8 cellular contexts compared by ENCODE assay signal in the genomic region with DNA sequence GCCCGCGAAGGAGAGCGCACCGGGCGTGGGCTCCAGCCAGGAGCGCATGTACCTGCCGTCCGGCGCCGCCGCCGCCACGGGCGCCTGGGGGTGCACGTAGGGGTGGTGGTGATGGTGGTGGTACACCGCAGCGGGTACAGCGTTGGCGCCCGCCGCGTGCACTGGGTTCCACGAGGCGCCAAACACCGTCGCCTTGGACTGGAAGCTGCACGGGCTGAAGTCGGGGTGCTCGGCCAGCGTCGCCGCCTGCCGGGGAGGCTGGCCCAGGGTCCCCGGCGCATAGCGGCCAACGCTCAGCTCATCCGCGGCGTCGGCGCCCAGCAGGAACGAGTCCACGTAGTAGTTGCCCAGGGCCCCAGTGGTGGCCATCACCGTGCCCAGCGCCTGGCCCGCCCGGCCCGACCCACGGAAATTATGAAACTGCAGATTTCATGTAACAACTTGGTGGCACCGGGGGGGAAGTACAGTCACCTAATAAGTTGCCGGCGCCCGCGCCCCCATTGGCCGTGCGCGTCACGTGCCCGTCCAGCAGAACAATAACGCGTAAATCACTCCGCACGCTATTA. TPM values are rescaled to one million over a fixed set of nuclear protein-coding genes. Genes with fewer than 3 reads are reported as not detected.
DNase-seq lines count a peak whose midpoint lies in the region; ATAC-seq, FAIRE-seq and TF ChIP-seq lines count a peak whose summit lies in the region.

A gene (minus strand): TSS at position 449 of the 566 bp plus-strand sequence. CDS start 80 bp downstream, at position 369.

- H3K4me1 Mint-ChIP-seq in activated naive CD4-positive, alpha-beta T cell treated with anti-CD3 and anti-CD28 coated beads for 36 hours (ENCODE audit: low read depth): peaks cover 31% of the 10 kb centered on the region
- H3K4me1 Mint-ChIP-seq in activated T-cell treated with anti-CD3 and anti-CD28 coated beads, Interleukin-2, amount 50 U/mL, for 72 hours (ENCODE audit: low read depth): peaks cover 28% of the 10 kb centered on the region

- no peak for TF ChIP-seq EP300 in HepG2 (IDR thresholded peaks at IDR 0.05; ENCODE audit: low read depth in 2 of 2, low read length in 2 of 2)
- TF ChIP-seq EP300 in HepG2 (CRISPR knock-in tag; IDR thresholded peaks at IDR 0.05; ENCODE audit: borderline replicate concordance): no peak

- no peak for ATAC-seq in activated T-cell treated with anti-CD3 and anti-CD28 coated beads, Interleukin-2, amount 50 U/mL, for 72 hours (replicated peaks in 1 of 2)
- no peak for ATAC-seq in HepG2
- peak; percentile 25 for ATAC-seq in upper lobe of right lung
- ATAC-seq in HG02763 (IDR thresholded peaks at IDR 0.05; ENCODE audit: unreplicated experiment): no peak

- H2AFZ ChIP-seq in HepG2 (ENCODE audit: low read length): no peak within 1 kb of the TSS

- POLR2A ChIA-PET in HepG2 (lab: Yijun Ruan, JAX): no interaction called here

- DNase-seq in activated naive CD4-positive, alpha-beta T cell treated with anti-CD3 and anti-CD28 coated beads for 36 hours: no peak
- no peak for DNase-seq in activated naive CD4-positive, alpha-beta T cell treated with Interleukin-2 at 50 U/mL for 16 hours
- DNase-seq in activated T-cell treated with anti-CD3 and anti-CD28 coated beads, Interleukin-2, amount 50 U/mL, for 72 hours: no peak
- DNase-seq in HepG2 (ENCODE audit: low spot score): no peak
- DNase-seq in upper lobe of right lung: peak; percentile 76
- DNase-seq in NAMALWA (ENCODE audit: low spot score): no peak
- no peak for DNase-seq in BE2C

- H3K9me3 ChIP-seq in HepG2 (ENCODE audit: low read length): no peaks in the 10 kb centered on the region
- no peaks in the 10 kb centered on the region for H3K9me3 ChIP-seq in upper lobe of right lung
- H3K9me3 ChIP-seq in BE2C: no peaks in the 10 kb centered on the region

- peak within 1 kb of the TSS; percentile 55; the same call in 1 of the 2 replicates for H3K4me2 ChIP-seq in HepG2 (ENCODE audit: low read depth, low read length)

- H3K9ac ChIP-seq in HepG2 (ENCODE audit: insufficient read depth, low read depth, low read length): no peak within 1 kb of the TSS

- H3K4me1 ChIP-seq in HepG2 (ENCODE audit: insufficient read depth, low read length) (0 out of 2 replicates have a peak, but pooled peaks cover 4% of the 10 kb centered on the region), upper lobe of right lung (peaks cover 33% of the 10 kb centered on the region), BE2C (no peaks in the 10 kb centered on the region)

- CTCF ChIA-PET in activated naive CD4-positive, alpha-beta T cell treated with anti-CD3 and anti-CD28 coated beads for 36 hours (lab: Charles Lee): no interaction called here
- CTCF ChIA-PET in HepG2 (lab: Yijun Ruan, JAX; ENCODE audit: low intra/inter-chr PET ratio, low total read pairs): no interaction called here

- no peak within 1 kb of the TSS for H3K27ac ChIP-seq in HepG2 (ENCODE audit: extremely low read length, insufficient read depth, low read length)
- no peak within 1 kb of the TSS for H3K27ac ChIP-seq in upper lobe of right lung

- no peak for FAIRE-seq in HepG2 (lab: Jason Lieb, UNC)

- H3K27me3 Mint-ChIP-seq in activated naive CD4-positive, alpha-beta T cell treated with anti-CD3 and anti-CD28 coated beads for 36 hours (ENCODE audit: low read depth): peaks cover 72% of the 10 kb centered on the region
- H3K27me3 Mint-ChIP-seq in activated T-cell treated with anti-CD3 and anti-CD28 coated beads, Interleukin-2, amount 50 U/mL, for 72 hours (ENCODE audit: low read depth): peaks cover 69% of the 10 kb centered on the region

- H4K20me1 ChIP-seq in HepG2 (ENCODE audit: insufficient read depth, low read length): no peaks in the 10 kb centered on the region

- peak within 1 kb of the TSS; percentile 41 for H3K27ac Mint-ChIP-seq in activated naive CD4-positive, alpha-beta T cell treated with anti-CD3 and anti-CD28 coated beads for 36 hours
- H3K27ac Mint-ChIP-seq in activated T-cell treated with anti-CD3 and anti-CD28 coated beads, Interleukin-2, amount 50 U/mL, for 72 hours: peak within 1 kb of the TSS; percentile 76

- H3K36me3 Mint-ChIP-seq in activated naive CD4-positive, alpha-beta T cell treated with anti-CD3 and anti-CD28 coated beads for 36 hours (ENCODE audit: low read depth): no peaks in the 10 kb centered on the region
- H3K36me3 Mint-ChIP-seq in activated T-cell treated with anti-CD3 and anti-CD28 coated beads, Interleukin-2, amount 50 U/mL, for 72 hours (ENCODE audit: insufficient read depth in 2 of 2): peaks cover 0 to 3% of the 10 kb centered on the region in 2 donors

- peak within 1 kb of the TSS in 2 of 3 experiments; percentile 44 to 63; a peak in 3 of 6 replicates for H3K4me3 ChIP-seq in HepG2 (replicated peaks in 1 of 3; ENCODE audit: insufficient read depth in 1 of 3, low read depth in 2 of 3, low read length in 3 of 3)
- peak within 1 kb of the TSS; percentile 39 for H3K4me3 ChIP-seq in upper lobe of right lung
- no peak within 1 kb of the TSS for H3K4me3 ChIP-seq in BE2C (ENCODE audit: low read depth, low read length)

- no peak for TF ChIP-seq POLR2A in HepG2 (IDR thresholded peaks at IDR 0.05; ENCODE audit: insufficient read depth in 1 of 2, low read depth in 2 of 2, low read length in 2 of 2)

- 88% methylated on average over 41 of the region's 64 CpGs for WGBS in HepG2 (ENCODE audit: low lambda C conversion rate)

- no TSS peak for BruUV-seq in HepG2 (replicated peaks; lab: Mats Ljungman, UMichigan)

- intact Hi-C loops in activated naive CD4-positive, alpha-beta T cell treated with anti-CD3 and anti-CD28 coated beads for 36 hours (cut with micrococcal nuclease): loop anchor here (5.0 kb wide), 1 partner anchor 37 kb away; a partner anchor contains a TSS
- intact Hi-C loops in HepG2 (cut with micrococcal nuclease; ENCODE audit: unreplicated experiment): no loop called here
- intact Hi-C loops in upper lobe of right lung (cut with DNase I): loop anchor here (10.0 kb wide), 2 partner anchors 1270 to 1300 kb away; no protein-coding TSS in a partner anchor

- peaks cover 2 to 47% of the 10 kb centered on the region in 2 experiments for H3K27me3 ChIP-seq in HepG2 (ENCODE audit: control insufficient read depth in 1 of 2, insufficient read depth in 2 of 2, low read length in 2 of 2)
- H3K27me3 ChIP-seq in upper lobe of right lung: peaks cover 94% of the 10 kb centered on the region
- peaks cover 97% of the 10 kb centered on the region for H3K27me3 ChIP-seq in BE2C

- no peaks in the 10 kb centered on the region for H3K79me2 ChIP-seq in HepG2 (ENCODE audit: insufficient read depth, low read length)

- in situ Hi-C loops in HepG2 (cut with HindIII; ENCODE audit: extremely low pct_ligation_motif_present, low pct_unique_long_range_greater_than_20kb): loop anchor here (25.0 kb wide), 1 partner anchor 1078 kb away; no protein-coding TSS in a partner anchor

- no peak for TF ChIP-seq RAD21 in HepG2 (CRISPR knock-in tag; IDR thresholded peaks at IDR 0.05)

- peak within 1 kb of the TSS; percentile 21 for H3K4me3 Mint-ChIP-seq in activated naive CD4-positive, alpha-beta T cell treated with anti-CD3 and anti-CD28 coated beads for 36 hours
- peak within 1 kb of the TSS; percentile 65 to 67 for H3K4me3 Mint-ChIP-seq in activated T-cell treated with anti-CD3 and anti-CD28 coated beads, Interleukin-2, amount 50 U/mL, for 72 hours

- no peak for TF ChIP-seq CTCF in HepG2 (CRISPR knock-in tag; IDR thresholded peaks at IDR 0.05)
- no peak for TF ChIP-seq CTCF in upper lobe of right lung (IDR thresholded peaks at IDR 0.05)
- no peak for TF ChIP-seq CTCF in BE2C (IDR thresholded peaks at IDR 0.05; ENCODE audit: low read depth, low read length)

- no peaks in the 10 kb centered on the region for H3K36me3 ChIP-seq in HepG2 (replicated peaks in 1 of 2; ENCODE audit: control insufficient read depth in 1 of 2, insufficient read depth in 2 of 2, low read length in 2 of 2)
- H3K36me3 ChIP-seq in upper lobe of right lung: no peaks in the 10 kb centered on the region
- H3K36me3 ChIP-seq in BE2C: no peaks in the 10 kb centered on the region

- H3K9me3 Mint-ChIP-seq in activated naive CD4-positive, alpha-beta T cell treated with anti-CD3 and anti-CD28 coated beads for 36 hours: no peaks in the 10 kb centered on the region
- no peaks in the 10 kb centered on the region for H3K9me3 Mint-ChIP-seq in activated T-cell treated with anti-CD3 and anti-CD28 coated beads, Interleukin-2, amount 50 U/mL, for 72 hours

TF ChIP-seq in HepG2, 621 proteins besides CTCF, POLR2A, EP300 and RAD21 (continues in another document):
- TF ChIP-seq GZF1 (CRISPR knock-in tag; IDR thresholded peaks at IDR 0.05): no peak
- no peak for TF ChIP-seq U2AF2 (IDR thresholded peaks at IDR 0.05; ENCODE audit: low read depth, low read length)

RNA-seq across cellular contexts. Expression of the gene that starts here (rescaled TPM):
- total RNA-seq in activated naive CD4-positive, alpha-beta T cell treated with anti-CD3 and anti-CD28 coated beads for 36 hours: not detected
- not detected for total RNA-seq in activated T-cell treated with anti-CD3 and anti-CD28 coated beads, Interleukin-2, amount 50 U/mL, for 72 hours
- total RNA-seq in HepG2 (2016; rRNA removed; fragmentation: Illumina TruSeq; extraction: Trizol) (not detected in 2 replicates), upper lobe of right lung (1.2 TPM)
- total RNA-seq in HepG2 (2016; cell fraction: cytosol; rRNA removed; fragmentation: Illumina TruSeq; extraction: Trizol; ENCODE audit: low read depth): not detected in 2 replicates
- total RNA-seq in HepG2 (2016; cell fraction: insoluble cytoplasmic fraction; rRNA removed; fragmentation: Illumina TruSeq; extraction: Trizol): not detected in 2 replicates
- not detected in 2 replicates for total RNA-seq in HepG2 (2016; cell fraction: membrane; rRNA removed; fragmentation: Illumina TruSeq; extraction: Trizol)
- total RNA-seq in HepG2 (2016; cell fraction: nucleus; rRNA removed; fragmentation: Illumina TruSeq; extraction: Trizol): not detected in 2 replicates
- not detected in 2 replicates for polyA plus RNA-seq in HepG2 (2011; rRNA removed)
- polyA plus RNA-seq in HepG2 (2011; cell fraction: cytosol; rRNA removed): not detected in 2 replicates
- not detected in 2 replicates for polyA plus RNA-seq in HepG2 (2011; cell fraction: nucleus; rRNA removed)
- polyA plus RNA-seq in HepG2 (2012): not detected in 2 replicates
- polyA plus RNA-seq in HepG2 (2016; cell fraction: cytosol; fragmentation: Illumina TruSeq; extraction: Trizol; ENCODE audit: low read depth): not detected in 2 replicates
- polyA plus RNA-seq in HepG2 (2016; cell fraction: insoluble cytoplasmic fraction; fragmentation: Illumina TruSeq; extraction: Trizol; ENCODE audit: low read depth): not detected in 2 replicates
- polyA plus RNA-seq in HepG2 (2016; cell fraction: membrane; fragmentation: Illumina TruSeq; extraction: Trizol; ENCODE audit: low read depth): not detected in 2 replicates
- polyA plus RNA-seq in HepG2 (2016; cell fraction: nucleus; fragmentation: Illumina TruSeq; extraction: Trizol; ENCODE audit: insufficient read depth, low read depth): not detected in 2 replicates
- 0.51 TPM in 1 of 2 replicates, not detected in the other for polyA minus RNA-seq in HepG2 (2011; rRNA and poly(A)+ RNA removed; ENCODE audit: low replicate concordance)
- not detected in 2 replicates for polyA minus RNA-seq in HepG2 (2011; cell fraction: cytosol; rRNA and poly(A)+ RNA removed)
- polyA minus RNA-seq in HepG2 (2011; cell fraction: nucleus; rRNA and poly(A)+ RNA removed): not detected in 2 replicates
- polyA plus RNA-seq in BE2C (2012; ENCODE audit: insufficient read depth, insufficient read length, low read depth): not detected
